7 cellular contexts compared by ENCODE assay signal in the genomic region with DNA sequence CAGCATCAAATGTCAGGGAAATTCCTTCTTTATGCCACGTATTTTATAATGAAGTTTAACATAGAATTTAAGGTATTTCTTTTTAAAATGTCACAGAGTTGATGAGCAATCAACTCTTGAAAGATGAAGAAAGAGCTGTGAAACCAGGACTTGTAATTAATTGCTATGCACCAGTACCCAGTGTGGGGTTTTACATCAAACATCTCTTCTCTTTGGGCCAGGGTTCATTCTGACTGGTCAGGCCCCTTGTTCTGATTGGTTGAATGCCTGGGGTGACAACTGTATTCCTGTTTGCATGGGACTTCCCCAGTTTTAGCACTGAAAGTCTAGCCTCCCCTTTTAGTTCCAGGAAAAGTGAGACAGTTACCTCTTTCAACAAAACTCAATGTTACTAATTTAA. TPM values are rescaled to one million over a fixed set of nuclear protein-coding genes. Genes with fewer than 3 reads are reported as not detected.
DNase-seq lines count a peak whose midpoint lies in the region; ATAC-seq and TF ChIP-seq lines count a peak whose summit lies in the region.

No MANE protein-coding gene starts in this region.

- no peak overlapping the region for H3K4me3 ChIP-seq in HCT116 (replicated peaks in 1 of 2; ENCODE audit: low read depth in 1 of 2, low read length in 2 of 2)

- H3K27me3 Mint-ChIP-seq in T-helper 17 cell, result no peaks in the 10 kb centered on the region

- H3K36me3 Mint-ChIP-seq in T-helper 17 cell (ENCODE audit: low read depth), result no peaks in the 10 kb centered on the region

- RAD21 ChIA-PET in HCT116 (lab: Charles Lee; ENCODE audit: low non-redundant PET in 1 of 2, low total read pairs in 2 of 2, uncharacterized antibody in 2 of 2, unreplicated experiment in 2 of 2), result no interaction called here

- H3K9me2 ChIP-seq in HCT116 (ENCODE audit: insufficient read depth), result no peaks in the 10 kb centered on the region

- H2AFZ ChIP-seq in HCT116 (ENCODE audit: low read depth, low read length, poor library complexity, severe bottlenecking), result peak overlapping the region; percentile 35

- H3K27ac ChIP-seq in HCT116 (ENCODE audit: low read depth, low read length), result no peak overlapping the region

- CTCF ChIA-PET in HCT116 (lab: Charles Lee), result interaction anchor here (2.8 kb wide), 1 partner anchor 9 kb away, joined by 10 read pairs; no protein-coding TSS in a partner anchor

- H3K27ac Mint-ChIP-seq in T-helper 17 cell, result no peak overlapping the region

- POLR2A ChIA-PET in HCT116 (lab: Charles Lee), result no interaction called here

- H3K9me3 ChIP-seq in HCT116 (ENCODE audit: control insufficient read depth in 1 of 2, insufficient read depth in 1 of 2, low read depth in 1 of 2, low read length in 2 of 2), result no peaks in the 10 kb centered on the region
- no peaks in the 10 kb centered on the region for H3K9me3 ChIP-seq in T-helper 17 cell (ENCODE audit: control insufficient read depth, low read length, poor library complexity, severe bottlenecking)

- ATAC-seq in GM19043 (IDR thresholded peaks at IDR 0.05; ENCODE audit: low read depth, unreplicated experiment) (peak; percentile 92), HCT116 (no peak), HG03575 (IDR thresholded peaks at IDR 0.05; ENCODE audit: extremely low read depth, insufficient number of reproducible peaks, low FRiP score, unreplicated experiment) (peak; percentile 92), T-helper 17 cell (no peak)

- H3K9ac ChIP-seq in HCT116 (ENCODE audit: low read length), result no peak overlapping the region

- no peak overlapping the region for H3K4me3 Mint-ChIP-seq in T-helper 17 cell

- H4K20me1 ChIP-seq in HCT116 (ENCODE audit: insufficient read depth), result no peaks in the 10 kb centered on the region

- intact Hi-C loops in HCT116 (cut with micrococcal nuclease), result no loop called here

- DNase-seq in HCT116 (ENCODE audit: low read depth, low spot score) (no peak), T-helper 17 cell (no peak), NCI-H1436 (lab: John Stamatoyannopoulos, UW) (no peak), NCI-H1694 treated with DMSO at 0.1 percent for 48 hours (lab: John Stamatoyannopoulos, UW) (no peak)
- DNase-seq in stimulated activated CD4-positive, alpha-beta T cell treated with anti-CD3 and anti-CD28 coated beads, Interleukin-1b, Interleukin-23, amount 100 ng/mL, for 48 hours, result peak; percentile 76

- no peaks in the 10 kb centered on the region for H3K4me1 Mint-ChIP-seq in T-helper 17 cell

- no peaks in the 10 kb centered on the region for H3K27me3 ChIP-seq in HCT116 (ENCODE audit: insufficient read depth, low read length)

- TF ChIP-seq CTCF in HCT116 (IDR thresholded peaks at IDR 0.05 in 2 of 3, conservative IDR thresholded peaks at IDR 0.05 in 1 of 3; ENCODE audit: borderline replicate concordance in 1 of 3, insufficient read depth in 1 of 3, low read depth in 2 of 3, low read length in 2 of 3), result no peak

- H3K4me1 ChIP-seq in HCT116 (ENCODE audit: control insufficient read depth in 1 of 2, insufficient read depth in 2 of 2, low read length in 2 of 2), result no peaks in the 10 kb centered on the region; a peak in 1 of 4 replicates

- no peak for TF ChIP-seq RAD21 in HCT116 (IDR thresholded peaks at IDR 0.05; ENCODE audit: low read depth)

- no peaks in the 10 kb centered on the region for H3K79me2 ChIP-seq in HCT116 (ENCODE audit: insufficient read depth, low read length)

- BruUV-seq in HCT116 (replicated peaks; lab: Mats Ljungman, UMichigan), result no TSS peak

- H3K4me2 ChIP-seq in HCT116 (ENCODE audit: low read length), result no peak overlapping the region

- TF ChIP-seq POLR2A in HCT116 (IDR thresholded peaks at IDR 0.05; ENCODE audit: borderline replicate concordance, extremely low read depth, insufficient read depth, insufficient read length), result no peak

- H3K36me3 ChIP-seq in HCT116 (ENCODE audit: control insufficient read depth in 1 of 2, insufficient read depth in 2 of 2, low read length in 2 of 2), result no peaks in the 10 kb centered on the region

TF ChIP-seq in HCT116, 20 proteins besides CTCF, POLR2A, EP300 and RAD21:
- TF ChIP-seq, protein P1, sequence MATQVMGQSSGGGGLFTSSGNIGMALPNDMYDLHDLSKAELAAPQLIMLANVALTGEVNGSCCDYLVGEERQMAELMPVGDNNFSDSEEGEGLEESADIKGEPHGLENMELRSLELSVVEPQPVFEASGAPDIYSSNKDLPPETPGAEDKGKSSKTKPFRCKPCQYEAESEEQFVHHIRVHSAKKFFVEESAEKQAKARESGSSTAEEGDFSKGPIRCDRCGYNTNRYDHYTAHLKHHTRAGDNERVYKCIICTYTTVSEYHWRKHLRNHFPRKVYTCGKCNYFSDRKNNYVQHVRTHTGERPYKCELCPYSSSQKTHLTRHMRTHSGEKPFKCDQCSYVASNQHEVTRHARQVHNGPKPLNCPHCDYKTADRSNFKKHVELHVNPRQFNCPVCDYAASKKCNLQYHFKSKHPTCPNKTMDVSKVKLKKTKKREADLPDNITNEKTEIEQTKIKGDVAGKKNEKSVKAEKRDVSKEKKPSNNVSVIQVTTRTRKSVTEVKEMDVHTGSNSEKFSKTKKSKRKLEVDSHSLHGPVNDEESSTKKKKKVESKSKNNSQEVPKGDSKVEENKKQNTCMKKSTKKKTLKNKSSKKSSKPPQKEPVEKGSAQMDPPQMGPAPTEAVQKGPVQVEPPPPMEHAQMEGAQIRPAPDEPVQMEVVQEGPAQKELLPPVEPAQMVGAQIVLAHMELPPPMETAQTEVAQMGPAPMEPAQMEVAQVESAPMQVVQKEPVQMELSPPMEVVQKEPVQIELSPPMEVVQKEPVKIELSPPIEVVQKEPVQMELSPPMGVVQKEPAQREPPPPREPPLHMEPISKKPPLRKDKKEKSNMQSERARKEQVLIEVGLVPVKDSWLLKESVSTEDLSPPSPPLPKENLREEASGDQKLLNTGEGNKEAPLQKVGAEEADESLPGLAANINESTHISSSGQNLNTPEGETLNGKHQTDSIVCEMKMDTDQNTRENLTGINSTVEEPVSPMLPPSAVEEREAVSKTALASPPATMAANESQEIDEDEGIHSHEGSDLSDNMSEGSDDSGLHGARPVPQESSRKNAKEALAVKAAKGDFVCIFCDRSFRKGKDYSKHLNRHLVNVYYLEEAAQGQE (IDR thresholded peaks at IDR 0.05; ENCODE audit: low read depth), result no peak
- no peak for TF ChIP-seq SRF (IDR thresholded peaks at IDR 0.05; ENCODE audit: low read depth)
- no peak for TF ChIP-seq ELF1 (IDR thresholded peaks at IDR 0.05; ENCODE audit: borderline replicate concordance, low read depth)
- TF ChIP-seq FOSL1 (IDR thresholded peaks at IDR 0.05; ENCODE audit: low read depth), result no peak
- no peak for TF ChIP-seq SP1 (IDR thresholded peaks at IDR 0.05; ENCODE audit: low read depth)
- no peak for TF ChIP-seq SIN3A (IDR thresholded peaks at IDR 0.05; ENCODE audit: low read depth)
- TF ChIP-seq JUND (IDR thresholded peaks at IDR 0.05), result no peak
- no peak for TF ChIP-seq EZH2 (IDR thresholded peaks at IDR 0.05)
- TF ChIP-seq TCF7L2 (IDR thresholded peaks at IDR 0.05; ENCODE audit: borderline replicate concordance, extremely low read depth, insufficient read depth, insufficient read length), result no peak
- TF ChIP-seq YY1 (IDR thresholded peaks at IDR 0.05; ENCODE audit: extremely low read depth, insufficient replicate concordance, low read depth, low read length), result no peak
- no peak for TF ChIP-seq ZNF274 (IDR thresholded peaks at IDR 0.05; ENCODE audit: low read depth, low read length)
- TF ChIP-seq EZH2phosphoT487 (IDR thresholded peaks at IDR 0.05; ENCODE audit: borderline replicate concordance), result no peak

RNA-seq across cellular contexts. Expression of a gene that starts 40.1 kb away (rescaled TPM):
- total RNA-seq in HCT116 (2021; ENCODE audit: unreplicated experiment) (32.1 TPM), T-helper 17 cell (under 1 TPM in 1 of 2 donors, not detected in 1; 0.02 TPM)
- 8.6 and 9.5 TPM in 2 replicates for polyA plus RNA-seq in HCT116 (2012)

Comparison
In these comparisons a context has a peak if more than half of its experiments do, and no peak if none do; other contexts are left out.
1. ATAC-seq: peak in GM19043 (single experiment) and HG03575 (single experiment); none in HCT116 (single experiment) and T-helper 17 cell (single experiment).
2. RNA of a gene that starts 40.1 kb away (total RNA-seq): 32.1 TPM in HCT116 (single experiment); 0.02 TPM in T-helper 17 cell; every median in the first group is over 10 times any median in the second.